ENCODE assay signal across 9 cellular contexts in the genomic region with DNA sequence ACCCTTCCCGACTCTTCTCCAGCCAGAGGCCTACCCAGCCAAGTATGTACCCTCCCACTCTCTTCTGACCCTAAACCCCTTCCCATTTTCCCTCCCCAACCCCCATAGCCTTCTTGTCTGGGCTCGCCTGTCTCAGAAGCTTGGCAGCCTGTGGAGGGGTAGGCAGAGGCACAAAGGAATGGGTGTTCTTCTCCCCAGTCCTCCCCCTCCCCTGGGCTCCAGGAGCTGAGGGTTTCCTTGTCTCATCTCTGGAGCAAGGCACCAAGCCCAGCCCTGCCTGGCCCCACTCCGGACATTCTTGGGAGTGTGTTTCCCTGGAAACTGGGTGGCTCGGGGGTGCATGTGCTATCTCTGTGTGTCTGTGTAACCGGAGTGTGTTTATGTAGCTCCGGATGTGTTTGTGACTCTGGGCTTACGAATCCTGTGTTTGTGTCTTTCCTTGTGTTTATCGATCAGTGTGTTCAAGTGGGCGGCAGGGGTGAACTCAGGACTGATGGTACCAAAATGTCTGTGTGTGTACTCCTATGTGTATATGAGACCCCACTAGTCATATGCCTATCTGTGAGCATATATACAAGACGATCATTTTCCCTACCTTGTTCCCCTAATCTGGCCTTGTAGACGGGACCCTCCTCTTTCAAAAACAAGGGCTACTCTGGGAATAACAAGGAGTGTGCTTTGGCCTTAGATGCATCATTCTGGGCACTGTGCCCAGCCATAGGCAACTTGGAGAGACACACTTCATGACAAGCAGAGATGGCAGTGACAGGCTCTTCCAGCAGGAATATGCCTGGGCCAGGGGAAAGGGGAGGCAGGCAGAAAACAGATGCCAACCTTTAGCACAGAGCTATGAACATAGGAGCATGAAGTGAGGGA. TPM values are rescaled to one million over a fixed set of nuclear protein-coding genes. Genes with fewer than 3 reads are reported as not detected.
DNase-seq lines count a peak whose midpoint lies in the region; ATAC-seq and TF ChIP-seq lines count a peak whose summit lies in the region.
"Had no signal": no experiment of that assay in that cellular context is flagged by ENCODE, and none has a peak within 500 bp of the region (broad histone marks: within the 10 kb centered on the region; RNA-seq: fewer than 3 reads in every experiment).

No MANE protein-coding gene starts in this region.

- no peak overlapping the region for H3K4me3 ChIP-seq in mesodermal cell (ENCODE audit: extremely low read depth, insufficient read depth, low read length, poor library complexity, severe bottlenecking)
- H3K4me3 ChIP-seq in transverse colon: no peak overlapping the region

- H3K36me3 ChIP-seq in mesodermal cell (ENCODE audit: control insufficient read depth, insufficient read depth, low read length) (peaks cover 40% of the 10 kb centered on the region), transverse colon (no peaks in the 10 kb centered on the region)

- ATAC-seq in HG03520 (IDR thresholded peaks at IDR 0.05; ENCODE audit: unreplicated experiment): no peak
- ATAC-seq: activated T-cell treated with anti-CD3 and anti-CD28 coated beads, Interleukin-2, amount 50 U/mL, for 72 hours had no signal

- TF ChIP-seq POLR2A in transverse colon (IDR thresholded peaks at IDR 0.05): no peak

- H3K27me3 ChIP-seq in transverse colon: no peaks in the 10 kb centered on the region

- H3K4me1 ChIP-seq in mesodermal cell (ENCODE audit: control insufficient read depth, insufficient read depth, low read length, poor library complexity, severe bottlenecking) (peaks cover 79% of the 10 kb centered on the region), transverse colon (peaks cover 16 to 64% (median 44%) of the 10 kb centered on the region in 4 donors)

- in situ Hi-C loops in transverse colon (cut with MboI; ENCODE audit: low pct_ligation_motif_present in 1 of 4, low pct_unique_long_range_greater_than_20kb in 1 of 4, low sequenced_read_pairs in 3 of 4): no loop called here

- DNase-seq in NCI-H226 (peak; percentile 88), ecto neural progenitor cell (ENCODE audit: low spot score) (peak; percentile 82), transverse colon (no peak), NCI-H2171 treated with DMSO at 0.1 percent for 48 hours (lab: John Stamatoyannopoulos, UW) (no peak), RPMI8226 (no peak)
- DNase-seq in stimulated activated CD8-positive, alpha-beta memory T cell treated with anti-CD3 and anti-CD28 coated beads, Interleukin-4, amount 100 ng/mL, for 48 hours: no peak
- DNase-seq: activated T-cell treated with anti-CD3 and anti-CD28 coated beads, Interleukin-2, amount 50 U/mL, for 72 hours had no signal

- no peak for TF ChIP-seq EP300 in transverse colon (IDR thresholded peaks at IDR 0.05; ENCODE audit: low read depth)

- H3K9me3 ChIP-seq in mesodermal cell (ENCODE audit: control insufficient read depth, low read length) (no peaks in the 10 kb centered on the region), transverse colon (no peaks in the 10 kb centered on the region)

- no peak for TF ChIP-seq CTCF in transverse colon (IDR thresholded peaks at IDR 0.05)

- WGBS in mesodermal cell (ENCODE audit: insufficient coverage in 2 of 2), 2 experiments: 44 to 64% methylated on average over 6 to 7 of the region's 11 CpGs
- 43 to 70% methylated on average over 5 to 11 of the region's 11 CpGs for WGBS in transverse colon (ENCODE audit: low coverage in 1 of 2), 2 donors

- H3K27ac ChIP-seq in mesodermal cell (ENCODE audit: low read depth, low read length, severe bottlenecking) (peak overlapping the region; percentile 95), transverse colon (peak overlapping the region; percentile 74 to 90 (median 80))

- intact Hi-C loops in transverse colon (cut with DNase I; ENCODE audit: low total_unique reads): no loop called here

RNA-seq across cellular contexts. Expression of gene PHLDB1, which starts 10.9 kb away (rescaled TPM):
- polyA plus RNA-seq in mesodermal cell (2013, experiment 1 of 2): 95.0 TPM
- 74.6 TPM for polyA plus RNA-seq in mesodermal cell (2013, experiment 2 of 2)
- total RNA-seq in transverse colon: 100 to 1,000 TPM in 2 of 4 donors, 10 to 100 TPM in 2; 92.6 to 276 (median 161) TPM

RNA-seq across cellular contexts. Expression of gene ARCN1, which starts 46.1 kb away (rescaled TPM):
- 239 TPM for polyA plus RNA-seq in mesodermal cell (2013, experiment 1 of 2)
- polyA plus RNA-seq in mesodermal cell (2013, experiment 2 of 2): 232 TPM
- 10 to 100 TPM; 27.9 to 80.3 (median 61.0) TPM for total RNA-seq in transverse colon

RNA-seq across cellular contexts. Expression of gene IFT46, which starts 52.6 kb away (rescaled TPM):
- polyA plus RNA-seq in mesodermal cell (2013, experiment 1 of 2): 19.8 TPM
- polyA plus RNA-seq in mesodermal cell (2013, experiment 2 of 2): 22.0 TPM
- total RNA-seq in transverse colon: 10 to 100 TPM in 3 of 4 donors, 1 to 10 TPM in 1; 4.8 to 20.2 (median 14.8) TPM

Comparison
In these comparisons a context has a peak if more than half of its experiments do, and no peak if none do; other contexts are left out.
1. DNase-seq: peak in NCI-H226 (single experiment) and ecto neural progenitor cell (single experiment); none in transverse colon (single experiment), stimulated activated CD8-positive, alpha-beta memory T cell treated with anti-CD3 and anti-CD28 coated beads, Interleukin-4, amount 100 ng/mL, for 48 hours (single experiment), NCI-H2171 treated with DMSO at 0.1 percent for 48 hours (single experiment) and RPMI8226 (single experiment).